In the genomic region with DNA sequence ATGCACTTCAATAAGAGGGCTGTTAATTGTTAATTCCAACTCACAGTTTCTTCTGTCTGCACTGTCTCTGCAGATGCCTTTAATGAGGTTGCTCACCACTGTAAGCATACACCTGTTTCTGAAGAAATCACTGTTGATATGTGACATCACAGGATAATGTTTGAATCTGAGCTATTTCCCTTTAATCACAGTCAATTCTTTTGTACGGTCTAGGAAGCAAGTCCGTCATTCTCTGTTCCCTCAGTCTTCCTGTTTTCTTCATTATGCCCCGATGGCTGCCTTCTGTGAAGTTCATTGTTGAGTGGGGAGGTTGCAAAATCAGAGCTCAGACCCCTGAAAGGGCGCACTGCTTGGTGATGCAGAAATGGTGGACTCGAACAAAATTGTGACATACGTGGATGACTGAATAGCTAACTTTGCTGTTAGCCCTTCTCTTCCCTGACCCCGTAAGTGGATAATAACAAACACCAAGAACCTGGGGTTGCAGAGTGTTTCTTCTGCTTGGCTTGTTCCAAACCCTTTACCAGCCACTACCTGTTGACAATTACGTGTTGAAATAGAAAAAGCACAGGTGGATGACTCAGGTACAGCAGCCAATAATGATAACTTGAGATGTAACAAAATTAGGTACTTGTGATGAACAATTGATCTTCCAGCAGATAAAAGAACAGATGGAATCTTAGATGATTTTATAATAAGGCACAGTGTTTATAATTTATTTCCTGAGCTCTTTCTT, we compare ENCODE assay signal across 17 cellular contexts.
A peak's percentile ranks its signal among the peaks of the same experiment; 100 is the strongest.
DNase-seq lines count a peak whose midpoint lies in the region; ATAC-seq, FAIRE-seq and TF ChIP-seq lines count a peak whose summit lies in the region.
"Had no signal": no experiment of that assay in that cellular context is flagged by ENCODE, and none has a peak within 500 bp of the region (broad histone marks: within the 10 kb centered on the region; RNA-seq: fewer than 3 reads in every experiment).

No MANE protein-coding gene starts in this region.

- POLR2A ChIA-PET in HepG2 (lab: Yijun Ruan, JAX): interaction anchor here (1.2 to 2.5 kb wide), 2 partner anchors 24 to 45 kb away, joined by 3 to 12 read pairs; no protein-coding TSS in a partner anchor

- FAIRE-seq in HepG2 (lab: Jason Lieb, UNC): peak; percentile 37

- ATAC-seq in HepG2: no peak
- ATAC-seq in right lobe of liver: no peak
- no peak for ATAC-seq in foreskin keratinocyte
- ATAC-seq: Panc1 had no signal

- TF ChIP-seq EP300 in HepG2 (IDR thresholded peaks at IDR 0.05; ENCODE audit: low read depth in 2 of 2, low read length in 2 of 2) (no peak), HepG2 (CRISPR knock-in tag; IDR thresholded peaks at IDR 0.05; ENCODE audit: borderline replicate concordance) (no peak)

- CTCF ChIA-PET in HepG2 (lab: Yijun Ruan, JAX; ENCODE audit: low intra/inter-chr PET ratio, low total read pairs): no interaction called here

- H3K4me3 ChIP-seq in HepG2 (replicated peaks in 1 of 3; ENCODE audit: insufficient read depth in 1 of 3, low read depth in 2 of 3, low read length in 3 of 3): peak overlapping the region in 1 of 3 experiments; percentile 2; a peak in 1 of 6 replicates
- no peak overlapping the region for H3K4me3 ChIP-seq in right lobe of liver
- H3K4me3 ChIP-seq: BLaER1 treated with 17β-estradiol and CSF1 and Interleukin-3, amounts not matched to agents 10 nM and 100 nM; MG63; SJCRH30 had no signal

- no peak overlapping the region for H3K27ac ChIP-seq in HepG2 (ENCODE audit: extremely low read length, insufficient read depth, low read length)
- no peak overlapping the region for H3K27ac ChIP-seq in right lobe of liver
- H3K27ac ChIP-seq in VCaP: peak overlapping the region; percentile 61
- H3K27ac ChIP-seq in foreskin keratinocyte: no peak overlapping the region
- H3K27ac ChIP-seq: BLaER1 treated with 17β-estradiol and CSF1 and Interleukin-3, amounts not matched to agents 10 nM and 100 nM; SJCRH30 had no signal

- TF ChIP-seq POLR2A in HepG2 (IDR thresholded peaks at IDR 0.05; ENCODE audit: insufficient read depth in 1 of 2, low read depth in 2 of 2, low read length in 2 of 2) (no peak), right lobe of liver (IDR thresholded peaks at IDR 0.05) (no peak)

- TF ChIP-seq CTCF in HepG2 (CRISPR knock-in tag; IDR thresholded peaks at IDR 0.05) (no peak), right lobe of liver (IDR thresholded peaks at IDR 0.05) (no peak), VCaP (conservative IDR thresholded peaks at IDR 0.05) (no peak), foreskin keratinocyte (conservative IDR thresholded peaks at IDR 0.05) (no peak)

- no peak for DNase-seq in HepG2 (ENCODE audit: low spot score)
- no peak for DNase-seq in right lobe of liver
- DNase-seq in lung microvascular endothelial cell (ENCODE audit: low read depth in 2 of 2): peak; percentile 26 to 53
- DNase-seq in HT-29 (ENCODE audit: low spot score): no peak
- DNase-seq in foreskin keratinocyte: no peak
- DNase-seq in DMS153 treated with DMSO at 0.1 percent for 48 hours (lab: John Stamatoyannopoulos, UW; ENCODE audit: unreplicated experiment): no peak
- DNase-seq: CD8-positive, alpha-beta memory T cell; H7; Kasumi-1; MG63; NCI-H1048; NCI-H2107; NCI-H526; SJCRH30 had no signal

- H3K79me2 ChIP-seq in HepG2 (ENCODE audit: insufficient read depth, low read length): no peaks in the 10 kb centered on the region

- H3K4me2 ChIP-seq in HepG2 (ENCODE audit: low read depth, low read length): peak overlapping the region; percentile 57
- H3K4me2 ChIP-seq: BLaER1 treated with 17β-estradiol and CSF1 and Interleukin-3, amounts not matched to agents 10 nM and 100 nM had no signal

- H3K4me1 ChIP-seq in HepG2 (ENCODE audit: insufficient read depth, low read length): peaks cover 61% of the 10 kb centered on the region
- no peaks in the 10 kb centered on the region for H3K4me1 ChIP-seq in right lobe of liver
- H3K4me1 ChIP-seq in foreskin keratinocyte: no peaks in the 10 kb centered on the region

- no peak for TF ChIP-seq RAD21 in HepG2 (CRISPR knock-in tag; IDR thresholded peaks at IDR 0.05)

- H3K36me3 ChIP-seq in HepG2 (replicated peaks in 1 of 2; ENCODE audit: control insufficient read depth in 1 of 2, insufficient read depth in 2 of 2, low read length in 2 of 2) (no peaks in the 10 kb centered on the region), right lobe of liver (no peaks in the 10 kb centered on the region)
- H3K36me3 ChIP-seq: BLaER1 treated with 17β-estradiol and CSF1 and Interleukin-3, amounts not matched to agents 10 nM and 100 nM; MG63; SJCRH30 had no signal

- intact Hi-C loops in HepG2 (cut with micrococcal nuclease; ENCODE audit: unreplicated experiment): loop anchor here (5.0 kb wide), 1 partner anchor 159 kb away; no protein-coding TSS in a partner anchor
- intact Hi-C loops in right lobe of liver (cut with DNase I): no loop called here

- no peaks in the 10 kb centered on the region for H3K9me3 ChIP-seq in HepG2 (ENCODE audit: low read length)
- no peaks in the 10 kb centered on the region for H3K9me3 ChIP-seq in right lobe of liver
- H3K9me3 ChIP-seq: MG63, SJCRH30 had no signal

- H3K27me3 ChIP-seq in HepG2 (ENCODE audit: control insufficient read depth in 1 of 2, insufficient read depth in 2 of 2, low read length in 2 of 2) (no peaks in the 10 kb centered on the region), right lobe of liver (no peaks in the 10 kb centered on the region), foreskin keratinocyte (no peaks in the 10 kb centered on the region)
- H3K27me3 ChIP-seq: BLaER1 treated with 17β-estradiol and CSF1 and Interleukin-3, amounts not matched to agents 10 nM and 100 nM; MG63; SJCRH30 had no signal

- H3K9ac ChIP-seq in HepG2 (ENCODE audit: insufficient read depth, low read depth, low read length): no peak overlapping the region
- H3K9ac ChIP-seq: BLaER1 treated with 17β-estradiol and CSF1 and Interleukin-3, amounts not matched to agents 10 nM and 100 nM had no signal

- peak overlapping the region; percentile 30 for H2AFZ ChIP-seq in HepG2 (ENCODE audit: low read length)

- H4K20me1 ChIP-seq in HepG2 (ENCODE audit: insufficient read depth, low read length): no peaks in the 10 kb centered on the region
- H4K20me1 ChIP-seq: BLaER1 treated with 17β-estradiol and CSF1 and Interleukin-3, amounts not matched to agents 10 nM and 100 nM had no signal

- WGBS in HepG2 (ENCODE audit: low lambda C conversion rate): 41% methylated on average over 8 of the region's 8 CpGs
- 83% methylated on average over 8 of the region's 8 CpGs for WGBS in right lobe of liver (ENCODE audit: insufficient coverage, low coverage, low lambda C conversion rate, missing lambda C conversion rate)

- in situ Hi-C loops in HepG2 (cut with HindIII; ENCODE audit: extremely low pct_ligation_motif_present, low pct_unique_long_range_greater_than_20kb): no loop called here

- no TSS peak for BruUV-seq in HepG2 (replicated peaks; lab: Mats Ljungman, UMichigan)

TF ChIP-seq in HepG2, 621 proteins besides CTCF, POLR2A, EP300 and RAD21 (continues in another document):
- no peak for TF ChIP-seq ZNF10 (CRISPR knock-in tag; IDR thresholded peaks at IDR 0.05; ENCODE audit: borderline replicate concordance, low read depth)
- TF ChIP-seq LBX2 (CRISPR knock-in tag; IDR thresholded peaks at IDR 0.05; ENCODE audit: borderline replicate concordance): no peak
- TF ChIP-seq ZNF44 (CRISPR knock-in tag; IDR thresholded peaks at IDR 0.05): no peak
- TF ChIP-seq, protein P1, sequence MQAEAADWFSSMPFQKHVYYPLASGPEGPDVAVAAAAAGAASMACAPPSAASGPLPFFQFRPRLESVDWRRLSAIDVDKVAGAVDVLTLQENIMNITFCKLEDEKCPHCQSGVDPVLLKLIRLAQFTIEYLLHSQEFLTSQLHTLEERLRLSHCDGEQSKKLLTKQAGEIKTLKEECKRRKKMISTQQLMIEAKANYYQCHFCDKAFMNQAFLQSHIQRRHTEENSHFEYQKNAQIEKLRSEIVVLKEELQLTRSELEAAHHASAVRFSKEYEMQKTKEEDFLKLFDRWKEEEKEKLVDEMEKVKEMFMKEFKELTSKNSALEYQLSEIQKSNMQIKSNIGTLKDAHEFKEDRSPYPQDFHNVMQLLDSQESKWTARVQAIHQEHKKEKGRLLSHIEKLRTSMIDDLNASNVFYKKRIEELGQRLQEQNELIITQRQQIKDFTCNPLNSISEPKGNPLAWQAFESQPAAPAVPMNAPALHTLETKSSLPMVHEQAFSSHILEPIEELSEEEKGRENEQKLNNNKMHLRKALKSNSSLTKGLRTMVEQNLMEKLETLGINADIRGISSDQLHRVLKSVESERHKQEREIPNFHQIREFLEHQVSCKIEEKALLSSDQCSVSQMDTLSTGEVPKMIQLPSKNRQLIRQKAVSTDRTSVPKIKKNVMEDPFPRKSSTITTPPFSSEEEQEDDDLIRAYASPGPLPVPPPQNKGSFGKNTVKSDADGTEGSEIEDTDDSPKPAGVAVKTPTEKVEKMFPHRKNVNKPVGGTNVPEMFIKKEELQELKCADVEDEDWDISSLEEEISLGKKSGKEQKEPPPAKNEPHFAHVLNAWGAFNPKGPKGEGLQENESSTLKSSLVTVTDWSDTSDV (CRISPR knock-in tag; IDR thresholded peaks at IDR 0.05): no peak

Comparison
In these comparisons a context has a peak if more than half of its experiments do, and no peak if none do; other contexts are left out.
1. DNase-seq: peak in lung microvascular endothelial cell (2 of 2); none in HepG2 (single experiment), right lobe of liver (0 of 3), HT-29 (single experiment), foreskin keratinocyte (0 of 2) and DMS153 treated with DMSO at 0.1 percent for 48 hours (single experiment).